In the genomic region with DNA sequence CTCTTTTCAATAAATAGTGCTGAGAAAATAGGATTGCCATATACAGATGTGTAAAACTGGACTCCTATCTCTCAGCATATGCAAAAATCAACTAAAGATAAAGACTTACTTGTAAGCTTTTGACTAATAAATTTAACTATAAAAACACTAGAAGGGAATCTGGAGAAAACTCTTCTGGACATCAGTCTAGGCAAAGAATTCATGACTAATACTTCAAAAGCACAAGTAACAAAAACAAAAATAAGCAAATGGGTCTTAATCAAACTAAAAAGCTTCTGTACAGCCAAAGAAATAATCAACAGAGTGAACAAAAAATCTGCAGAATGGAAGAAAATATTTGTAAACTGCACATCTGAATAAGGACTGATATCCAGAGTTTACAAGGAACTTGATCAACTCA, we compare ENCODE assay signal across 26 cellular contexts.
"Had no signal": no experiment of that assay in that cellular context is flagged by ENCODE, and none has a peak within 500 bp of the region (broad histone marks: within the 10 kb centered on the region; RNA-seq: fewer than 3 reads in every experiment).

No MANE protein-coding gene starts in this region.

- H3K4me2 ChIP-seq: SK-N-SH had no signal

- H3K27me3 Mint-ChIP-seq: activated CD4-positive, alpha-beta T cell treated with anti-CD3 and anti-CD28 coated beads for 36 hours; activated CD4-positive, alpha-beta T cell treated with anti-CD3 and anti-CD28 coated beads, Interleukin-2, amount 10 ng/mL, durations not matched to agents 7 days and 5 days; activated T-cell treated with anti-CD3 and anti-CD28 coated beads, Interleukin-2, amount 50 U/mL, for 24 hours had no signal

- H3K4me3 ChIP-seq: SJSA1 had no signal

- H3K27me3 ChIP-seq: brain microvascular endothelial cell, SJSA1 had no signal

- H3K9me3 ChIP-seq: SJSA1, SK-N-SH had no signal

- DNase-seq: activated CD4-positive, alpha-beta T cell treated with anti-CD3 and anti-CD28 coated beads for 36 hours; activated CD4-positive, alpha-beta T cell treated with anti-CD3 and anti-CD28 coated beads, Interleukin-2, amount 10 ng/mL, durations not matched to agents 7 days and 5 days; activated CD4-positive, alpha-beta T cell treated with anti-CD3 and anti-CD28 coated beads, Interleukin-2, amount 50 U/mL, for 48 hours; activated CD8-positive, alpha-beta T cell treated with anti-CD3 and anti-CD28 coated beads, Interleukin-2, amount 10 ng/mL, durations not matched to agents 7 days and 5 days; activated gamma-delta T cell; activated naive CD4-positive, alpha-beta T cell treated with anti-CD3 and anti-CD28 coated beads for 36 hours; activated T-cell treated with anti-CD3 and anti-CD28 coated beads, Interleukin-2, amount 50 U/mL, for 24 hours; anterior cingulate cortex; brain microvascular endothelial cell; central memory CD4-positive, alpha-beta T cell; NCI-H1417 treated with DMSO at 0.1 percent for 48 hours; NCI-H1694; NCI-H1930; NCI-H2081 treated with DMSO at 0.1 percent for 48 hours; NCI-H226; NCI-H446 treated with DMSO at 0.1 percent for 48 hours; NCI-H524; NCI-H69; NCI-H82; SHP77 treated with DMSO at 0.1 percent for 48 hours; SK-N-SH had no signal

- H3K4me1 Mint-ChIP-seq: activated CD4-positive, alpha-beta T cell treated with anti-CD3 and anti-CD28 coated beads for 36 hours; activated CD4-positive, alpha-beta T cell treated with anti-CD3 and anti-CD28 coated beads, Interleukin-2, amount 10 ng/mL, durations not matched to agents 7 days and 5 days had no signal

- H3K4me1 ChIP-seq: SJSA1 had no signal

- H3K36me3 ChIP-seq: brain microvascular endothelial cell, SJSA1 had no signal

- H3K36me3 Mint-ChIP-seq: activated naive CD4-positive, alpha-beta T cell treated with anti-CD3 and anti-CD28 coated beads, Interleukin-2, amount 50 U/mL, for 72 hours had no signal

- H3K27ac Mint-ChIP-seq: activated CD4-positive, alpha-beta T cell treated with anti-CD3 and anti-CD28 coated beads for 36 hours; activated CD4-positive, alpha-beta T cell treated with anti-CD3 and anti-CD28 coated beads, Interleukin-2, amount 10 ng/mL, durations not matched to agents 7 days and 5 days; activated CD8-positive, alpha-beta T cell treated with anti-CD3 and anti-CD28 coated beads, Interleukin-2, amount 10 ng/mL, durations not matched to agents 7 days and 5 days; activated naive CD4-positive, alpha-beta T cell treated with anti-CD3 and anti-CD28 coated beads for 36 hours; activated naive CD4-positive, alpha-beta T cell treated with anti-CD3 and anti-CD28 coated beads, Interleukin-2, amount 50 U/mL, for 72 hours; activated T-cell treated with anti-CD3 and anti-CD28 coated beads, Interleukin-2, amount 50 U/mL, for 24 hours; activated T-helper 2 cell treated with anti-CD3 and anti-CD28 coated beads, Interferon-gamma antibody, Interleukin-2, Interleukin-4, amounts not matched to agents 10 μg/mL and 5 μg/mL and 100 μg/mL, durations not matched to agents 14 hours and 24 hours and 36 hours; T-helper 1 cell treated with Interleukin-12 subunit alpha and Interleukin-12 subunit beta and Interleukin-4 antibody, amounts not matched to agents 30 μg/mL and 1 μg/mL, for 36 hours; T-helper 2 cell treated with Interferon-gamma antibody and Interleukin-4, amounts not matched to agents 5 μg/mL and 100 μg/mL, for 36 hours had no signal

- H3K27ac ChIP-seq: brain microvascular endothelial cell, SJSA1 had no signal

- H3K9ac ChIP-seq: SK-N-SH had no signal

- H3K4me3 Mint-ChIP-seq: activated CD4-positive, alpha-beta T cell treated with anti-CD3 and anti-CD28 coated beads for 36 hours; activated CD4-positive, alpha-beta T cell treated with anti-CD3 and anti-CD28 coated beads, Interleukin-2, amount 10 ng/mL, durations not matched to agents 7 days and 5 days; activated CD8-positive, alpha-beta T cell treated with anti-CD3 and anti-CD28 coated beads, Interleukin-2, amount 10 ng/mL, durations not matched to agents 7 days and 5 days; activated naive CD4-positive, alpha-beta T cell treated with anti-CD3 and anti-CD28 coated beads for 36 hours; activated T-cell treated with anti-CD3 and anti-CD28 coated beads, Interleukin-2, amount 50 U/mL, for 24 hours; T-helper 1 cell treated with Interleukin-12 subunit alpha and Interleukin-12 subunit beta and Interleukin-4 antibody, amounts not matched to agents 30 μg/mL and 1 μg/mL, for 36 hours; T-helper 2 cell treated with Interferon-gamma antibody and Interleukin-4, amounts not matched to agents 5 μg/mL and 100 μg/mL, for 36 hours had no signal
